ENCODE assay signal across 9 cellular contexts in genomic region chr3:50300681-50301254, GRCh38. TPM values are rescaled to one million over a fixed set of nuclear protein-coding genes. Genes with fewer than 3 reads are reported as not detected.
DNase-seq lines count a peak whose midpoint lies in the region; ATAC-seq, FAIRE-seq and TF ChIP-seq lines count a peak whose summit lies in the region.
"Had no signal": no experiment of that assay in that cellular context is flagged by ENCODE, and none has a peak within 500 bp of the region (broad histone marks: within the 10 kb centered on the region; RNA-seq: fewer than 3 reads in every experiment).

No MANE protein-coding gene starts in this region.

- no peaks in the 10 kb centered on the region for H3K9me3 Mint-ChIP-seq in activated naive CD8-positive, alpha-beta T cell treated with anti-CD3 and anti-CD28 coated beads, Interleukin-2, amount 10 ng/mL, durations not matched to agents 7 days and 5 days
- H3K9me3 Mint-ChIP-seq in stimulated activated memory B cell treated with anti-CD40 and anti-IgM and Interleukin-4, amounts not matched to agents 10 μg/mL and 1 μg/mL and 100 μg/mL, for 72 hours, result no peaks in the 10 kb centered on the region

- H3K4me3 Mint-ChIP-seq in activated naive CD8-positive, alpha-beta T cell treated with anti-CD3 and anti-CD28 coated beads, Interleukin-2, amount 10 ng/mL, durations not matched to agents 7 days and 5 days, result peak overlapping the region; percentile 96
- peak overlapping the region; percentile 94 for H3K4me3 Mint-ChIP-seq in stimulated activated memory B cell treated with anti-CD40 and anti-IgM and Interleukin-4, amounts not matched to agents 10 μg/mL and 1 μg/mL and 100 μg/mL, for 72 hours

- no peak for FAIRE-seq in D721Med (lab: Jason Lieb, UNC)

- H3K27ac Mint-ChIP-seq in activated naive CD8-positive, alpha-beta T cell treated with anti-CD3 and anti-CD28 coated beads, Interleukin-2, amount 10 ng/mL, durations not matched to agents 7 days and 5 days, result peak overlapping the region; percentile 98
- H3K27ac Mint-ChIP-seq in stimulated activated memory B cell treated with anti-CD40 and anti-IgM and Interleukin-4, amounts not matched to agents 10 μg/mL and 1 μg/mL and 100 μg/mL, for 72 hours, result peak overlapping the region; percentile 99

- no peak for TF ChIP-seq CTCF in left lung (IDR thresholded peaks at IDR 0.05)
- no peak for TF ChIP-seq CTCF in D721Med (IDR thresholded peaks at IDR 0.05; ENCODE audit: insufficient read depth, missing control alignments)

- DNase-seq in Karpas-422, result no peak
- DNase-seq in activated naive CD8-positive, alpha-beta T cell treated with anti-CD3 and anti-CD28 coated beads, Interleukin-2, amount 10 ng/mL, durations not matched to agents 7 days and 5 days, result no peak
- DNase-seq in left lung, result no peak
- no peak for DNase-seq in D721Med (ENCODE audit: insufficient read length, low spot score)

- peaks cover 7% of the 10 kb centered on the region; the same call in 1 of the 2 replicates for H3K79me2 ChIP-seq in Karpas-422 (ENCODE audit: low read length)

- H3K27ac ChIP-seq in Karpas-422 (ENCODE audit: low read length) (no peak overlapping the region), left lung (peak overlapping the region; percentile 92 to 95)

- H3K4me1 Mint-ChIP-seq in activated naive CD8-positive, alpha-beta T cell treated with anti-CD3 and anti-CD28 coated beads, Interleukin-2, amount 10 ng/mL, durations not matched to agents 7 days and 5 days, result peaks cover 18% of the 10 kb centered on the region
- peaks cover 39% of the 10 kb centered on the region for H3K4me1 Mint-ChIP-seq in stimulated activated memory B cell treated with anti-CD40 and anti-IgM and Interleukin-4, amounts not matched to agents 10 μg/mL and 1 μg/mL and 100 μg/mL, for 72 hours

- no peak for ATAC-seq in activated naive CD8-positive, alpha-beta T cell treated with anti-CD3 and anti-CD28 coated beads, Interleukin-2, amount 10 ng/mL, durations not matched to agents 7 days and 5 days (ENCODE audit: low read depth)
- no peak for ATAC-seq in left lung
- ATAC-seq in stimulated activated memory B cell treated with anti-CD40 and anti-IgM and Interleukin-4, amounts not matched to agents 10 μg/mL and 1 μg/mL and 100 μg/mL, for 72 hours, result no peak
- ATAC-seq in HG02840 (IDR thresholded peaks at IDR 0.05; ENCODE audit: low FRiP score, unreplicated experiment), result no peak
- no peak for ATAC-seq in HG03521 (IDR thresholded peaks at IDR 0.05; ENCODE audit: unreplicated experiment)

- no peaks in the 10 kb centered on the region for H3K27me3 Mint-ChIP-seq in activated naive CD8-positive, alpha-beta T cell treated with anti-CD3 and anti-CD28 coated beads, Interleukin-2, amount 10 ng/mL, durations not matched to agents 7 days and 5 days
- no peaks in the 10 kb centered on the region for H3K27me3 Mint-ChIP-seq in stimulated activated memory B cell treated with anti-CD40 and anti-IgM and Interleukin-4, amounts not matched to agents 10 μg/mL and 1 μg/mL and 100 μg/mL, for 72 hours

- no peaks in the 10 kb centered on the region for H3K9me2 ChIP-seq in Karpas-422 (replicated peaks; ENCODE audit: insufficient read depth, low read length)

- no peak overlapping the region for H2AFZ ChIP-seq in Karpas-422 (ENCODE audit: low read length)

- no peaks in the 10 kb centered on the region for H3K9me3 ChIP-seq in Karpas-422 (ENCODE audit: low read length)
- H3K9me3 ChIP-seq in left lung, result no peaks in the 10 kb centered on the region
- H3K9me3 ChIP-seq: SJCRH30 had no signal

- peaks cover 1% of the 10 kb centered on the region for H3K36me3 Mint-ChIP-seq in activated naive CD8-positive, alpha-beta T cell treated with anti-CD3 and anti-CD28 coated beads, Interleukin-2, amount 10 ng/mL, durations not matched to agents 7 days and 5 days
- H3K36me3 Mint-ChIP-seq in stimulated activated memory B cell treated with anti-CD40 and anti-IgM and Interleukin-4, amounts not matched to agents 10 μg/mL and 1 μg/mL and 100 μg/mL, for 72 hours, result peaks cover 6% of the 10 kb centered on the region

- H3K4me2 ChIP-seq in Karpas-422 (ENCODE audit: low read depth, low read length, poor library complexity, severe bottlenecking), result peak overlapping the region; percentile 76

- H4K20me1 ChIP-seq in Karpas-422 (ENCODE audit: insufficient read depth, low read depth, low read length), result no peaks in the 10 kb centered on the region

- intact Hi-C loops in left lung (cut with DNase I), result no loop called here

- H3K4me1 ChIP-seq in Karpas-422 (ENCODE audit: low read length), result peaks cover 21% of the 10 kb centered on the region
- peaks cover 36 to 58% of the 10 kb centered on the region in 2 donors for H3K4me1 ChIP-seq in left lung

- H3K4me3 ChIP-seq in Karpas-422 (ENCODE audit: low read length) (peak overlapping the region; percentile 72; the same call in 1 of the 2 replicates), left lung (peak overlapping the region in 1 of 2 donors; percentile 68)

- peak overlapping the region; percentile 72; the same call in 1 of the 2 replicates for H3K9ac ChIP-seq in Karpas-422 (ENCODE audit: low read length)

- H3K27me3 ChIP-seq in Karpas-422 (ENCODE audit: low read length) (no peaks in the 10 kb centered on the region), left lung (no peaks in the 10 kb centered on the region)
- H3K27me3 ChIP-seq: SJCRH30 had no signal

- H3K36me3 ChIP-seq in Karpas-422 (ENCODE audit: insufficient read depth, low read length) (no peaks in the 10 kb centered on the region), left lung (peaks cover 0 to 5% of the 10 kb centered on the region in 2 donors)
- H3K36me3 ChIP-seq: SJCRH30 had no signal

- POLR2A ChIA-PET in activated naive CD8-positive, alpha-beta T cell treated with anti-CD3 and anti-CD28 coated beads, Interleukin-2, amount 10 ng/mL, durations not matched to agents 7 days and 5 days (lab: Charles Lee), result interaction anchor here (8.0 kb wide), 1 partner anchor 38 kb away, joined by 89 read pairs; the partner anchor contains the start of gene RASSF1

RNA-seq across cellular contexts. Expression of gene HYAL3, which starts 1.6 kb away (rescaled TPM):
- total RNA-seq in Karpas-422 (2014; rRNA removed; shearing (Covaris generic); ENCODE audit: low replicate concordance), result 9.3 and 17.2 TPM in 2 replicates
- total RNA-seq in activated naive CD8-positive, alpha-beta T cell treated with anti-CD3 and anti-CD28 coated beads, Interleukin-2, amount 10 ng/mL, durations not matched to agents 7 days and 5 days, result 1 to 10 TPM; 5.9 to 7.0 TPM
- 1 to 10 TPM; 4.5 to 4.6 TPM for total RNA-seq in left lung

RNA-seq across cellular contexts. Expression of gene NAA80, which starts 1.6 kb away (rescaled TPM):
- total RNA-seq in Karpas-422 (2014; rRNA removed; shearing (Covaris generic); ENCODE audit: low replicate concordance), result 18.1 and 20.3 TPM in 2 replicates
- total RNA-seq in activated naive CD8-positive, alpha-beta T cell treated with anti-CD3 and anti-CD28 coated beads, Interleukin-2, amount 10 ng/mL, durations not matched to agents 7 days and 5 days, result 10 to 100 TPM; 34.3 to 37.7 TPM
- total RNA-seq in left lung, result 10 to 100 TPM in 1 of 2 donors, 1 to 10 TPM in 1; 9.5 to 10.9 TPM

RNA-seq across cellular contexts. Expression of gene HYAL1, which starts 2.6 kb away (rescaled TPM):
- 0.14 and 0.71 TPM in 2 replicates for total RNA-seq in Karpas-422 (2014; rRNA removed; shearing (Covaris generic); ENCODE audit: low replicate concordance)
- total RNA-seq in activated naive CD8-positive, alpha-beta T cell treated with anti-CD3 and anti-CD28 coated beads, Interleukin-2, amount 10 ng/mL, durations not matched to agents 7 days and 5 days, result under 1 TPM; 0.25 to 0.28 TPM
- 10 to 100 TPM; 37.5 to 41.3 TPM for total RNA-seq in left lung
- total RNA-seq: M059J, SJCRH30 had no signal

RNA-seq across cellular contexts. Expression of gene IFRD2, which starts 8.5 kb away (rescaled TPM):
- 75.2 and 82.1 TPM in 2 replicates for total RNA-seq in Karpas-422 (2014; rRNA removed; shearing (Covaris generic); ENCODE audit: low replicate concordance)
- total RNA-seq in activated naive CD8-positive, alpha-beta T cell treated with anti-CD3 and anti-CD28 coated beads, Interleukin-2, amount 10 ng/mL, durations not matched to agents 7 days and 5 days, result 10 to 100 TPM; 50.0 to 59.0 TPM
- total RNA-seq in left lung, result 100 to 1,000 TPM in 1 of 2 donors, 10 to 100 TPM in 1; 55.0 to 104 TPM

RNA-seq across cellular contexts. Expression of gene HYAL2, which starts 21.8 kb away (rescaled TPM):
- total RNA-seq in Karpas-422 (2014; rRNA removed; shearing (Covaris generic); ENCODE audit: low replicate concordance), result 12.8 and 22.5 TPM in 2 replicates
- 1 to 10 TPM; 4.9 to 5.1 TPM for total RNA-seq in activated naive CD8-positive, alpha-beta T cell treated with anti-CD3 and anti-CD28 coated beads, Interleukin-2, amount 10 ng/mL, durations not matched to agents 7 days and 5 days
- 100 to 1,000 TPM; 119 to 171 TPM for total RNA-seq in left lung

Comparison
In these comparisons a context has a peak if more than half of its experiments do, and no peak if none do; other contexts are left out.
1. RNA of gene HYAL1, which starts 2.6 kb away (total RNA-seq): 37.5 to 41.3 TPM in left lung; 0.14 to 0.71 TPM in Karpas-422 and 0.25 to 0.28 TPM in activated naive CD8-positive, alpha-beta T cell treated with anti-CD3 and anti-CD28 coated beads, Interleukin-2, amount 10 ng/mL, durations not matched to agents 7 days and 5 days; every median in the first group is over 10 times any median in the second.